Comparison of ENCODE assay signal across 18 cellular contexts in genomic region chr15:31805090-31805662, GRCh38.
A peak's percentile ranks its signal among the peaks of the same experiment; 100 is the strongest.
DNase-seq lines count a peak whose midpoint lies in the region; ATAC-seq and TF ChIP-seq lines count a peak whose summit lies in the region.
"Had no signal": no experiment of that assay in that cellular context is flagged by ENCODE, and none has a peak within 500 bp of the region (broad histone marks: within the 10 kb centered on the region; RNA-seq: fewer than 3 reads in every experiment).

No MANE protein-coding gene starts in this region.

- H3K27ac ChIP-seq in ascending aorta = no peak overlapping the region
- H3K27ac ChIP-seq: HL-60 had no signal

- H3K4me1 ChIP-seq in ascending aorta = no peaks in the 10 kb centered on the region
- H3K4me1 ChIP-seq: BE2C had no signal

- in situ Hi-C loops in G401 (cut with HindIII; ENCODE audit: low sequenced_read_pairs) = no loop called here

- H3K27ac Mint-ChIP-seq in glutamatergic neuron (ENCODE audit: unreplicated experiment) = no peak overlapping the region
- H3K27ac Mint-ChIP-seq: CD4-positive, CD25-positive, alpha-beta regulatory T cell; CD8-positive, alpha-beta memory T cell; GM23338 had no signal

- H3K9me3 Mint-ChIP-seq in glutamatergic neuron (ENCODE audit: unreplicated experiment) = no peaks in the 10 kb centered on the region
- H3K9me3 Mint-ChIP-seq: CD4-positive, CD25-positive, alpha-beta regulatory T cell; GM23338 had no signal

- no peaks in the 10 kb centered on the region for H3K27me3 ChIP-seq in ascending aorta
- H3K27me3 ChIP-seq: BE2C had no signal

- peaks cover 4% of the 10 kb centered on the region for H3K27me3 Mint-ChIP-seq in glutamatergic neuron (ENCODE audit: unreplicated experiment)
- H3K27me3 Mint-ChIP-seq: CD4-positive, CD25-positive, alpha-beta regulatory T cell had no signal

- H3K4me3 Mint-ChIP-seq in glutamatergic neuron (ENCODE audit: unreplicated experiment) = peak overlapping the region; percentile 36
- H3K4me3 Mint-ChIP-seq: CD4-positive, CD25-positive, alpha-beta regulatory T cell; CD8-positive, alpha-beta memory T cell; GM23338 had no signal

- H3K9me3 ChIP-seq in ascending aorta = no peaks in the 10 kb centered on the region
- H3K9me3 ChIP-seq: BE2C had no signal

- H3K4me3 ChIP-seq in ascending aorta = no peak overlapping the region
- H3K4me3 ChIP-seq: GM23338 had no signal

- no peaks in the 10 kb centered on the region for H3K36me3 ChIP-seq in ascending aorta
- H3K36me3 ChIP-seq: BE2C had no signal

- H3K36me3 Mint-ChIP-seq in glutamatergic neuron (ENCODE audit: unreplicated experiment) = peaks cover 3% of the 10 kb centered on the region
- H3K36me3 Mint-ChIP-seq: CD4-positive, CD25-positive, alpha-beta regulatory T cell; CD8-positive, alpha-beta memory T cell had no signal

- peak; percentile 30 for ATAC-seq in Right ventricle myocardium superior (ENCODE audit: poor library complexity)
- no peak for ATAC-seq in left cardiac atrium
- no peak for ATAC-seq in HG02970 (IDR thresholded peaks at IDR 0.05; ENCODE audit: low FRiP score, unreplicated experiment)
- ATAC-seq: GM23338 had no signal

- intact Hi-C loops in Right ventricle myocardium superior (cut with DNase I) (no loop called here), left cardiac atrium (cut with DNase I) (no loop called here), ascending aorta (cut with DNase I) (no loop called here)

- peaks cover 42% of the 10 kb centered on the region for H3K4me1 Mint-ChIP-seq in glutamatergic neuron (ENCODE audit: low read depth, unreplicated experiment)
- H3K4me1 Mint-ChIP-seq: CD4-positive, CD25-positive, alpha-beta regulatory T cell; CD8-positive, alpha-beta memory T cell; GM23338 had no signal

- TF ChIP-seq CTCF in glutamatergic neuron (IDR thresholded peaks at IDR 0.05; ENCODE audit: partially characterized antibody, unreplicated experiment) (no peak), ascending aorta (IDR thresholded peaks at IDR 0.05) (no peak)

- DNase-seq in Right ventricle myocardium superior (no peak), left cardiac atrium (no peak), ELF-1 (ENCODE audit: low read depth, low spot score) (peak; percentile 13), G401 (ENCODE audit: low spot score) (peak; percentile 66), glutamatergic neuron (no peak), ascending aorta (ENCODE audit: low spot score in 2 of 2) (no peak)
- DNase-seq: ACHN; BE2C; CD4-positive, CD25-positive, alpha-beta regulatory T cell; CD8-positive, alpha-beta memory T cell; COR-L47; DMS 273 treated with DMSO at 0.1 percent for 48 hours; DMS53; GF-D8; HCEC 1CT had no signal

Comparison
In these comparisons a context has a peak if more than half of its experiments do, and no peak if none do; other contexts are left out.
1. DNase-seq: peak in ELF-1 (single experiment) and G401 (single experiment); none in Right ventricle myocardium superior (single experiment), left cardiac atrium (single experiment), glutamatergic neuron (single experiment) and ascending aorta (0 of 2).